ENCODE assay signal across 10 cellular contexts in the genomic region with DNA sequence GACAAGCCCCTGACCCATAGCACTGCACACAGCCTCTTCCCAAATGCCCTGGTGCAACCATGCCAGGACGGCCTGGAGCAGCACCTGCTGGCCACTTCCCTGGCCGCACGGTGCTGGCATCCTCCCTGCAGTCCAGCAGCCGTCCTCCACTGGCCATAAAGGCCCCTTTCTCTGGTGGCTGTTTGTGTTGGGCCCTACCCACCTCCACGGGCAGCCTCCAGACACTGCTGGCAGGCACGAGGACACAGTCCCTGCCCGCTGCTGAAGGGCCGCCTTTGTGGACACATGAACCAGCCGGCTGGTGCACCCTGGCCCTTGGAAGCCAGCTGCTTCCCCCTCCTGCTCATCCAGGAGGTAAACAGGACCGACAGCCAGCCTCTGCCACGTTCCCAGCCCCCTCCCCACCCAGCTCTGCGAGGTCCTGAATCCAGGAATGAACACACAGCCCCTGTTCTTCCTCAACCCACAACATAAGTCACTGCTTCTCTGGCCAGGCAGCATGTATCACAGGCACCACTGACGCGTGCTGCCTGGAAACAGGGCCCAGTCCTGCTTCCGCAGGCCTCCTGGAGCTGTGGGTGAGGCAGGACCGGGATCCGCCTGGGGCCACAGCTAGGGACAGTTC. TPM values are rescaled to one million over a fixed set of nuclear protein-coding genes. Genes with fewer than 3 reads are reported as not detected.
DNase-seq lines count a peak whose midpoint lies in the region; ATAC-seq and TF ChIP-seq lines count a peak whose summit lies in the region.
"Had no signal": no experiment of that assay in that cellular context is flagged by ENCODE, and none has a peak within 500 bp of the region (broad histone marks: within the 10 kb centered on the region; RNA-seq: fewer than 3 reads in every experiment).

No MANE protein-coding gene starts in this region.

- no peaks in the 10 kb centered on the region for H3K9me3 ChIP-seq in hepatocyte (ENCODE audit: low read depth)

- intact Hi-C loops in activated CD4-positive, alpha-beta T cell treated with anti-CD3 and anti-CD28 coated beads for 36 hours (cut with DNase I, micrococcal nuclease): loop anchor here in 1 of 2 experiments (5.0 kb wide), 1 partner anchor 732 kb away; no protein-coding TSS in a partner anchor

- POLR2A ChIA-PET in activated CD4-positive, alpha-beta T cell treated with anti-CD3 and anti-CD28 coated beads for 36 hours (lab: Charles Lee): no interaction called here

- H3K27ac ChIP-seq in hepatocyte: peak overlapping the region; percentile 54

- peak overlapping the region; percentile 43 to 95 (median 92) for H3K27ac Mint-ChIP-seq in brain
- H3K27ac Mint-ChIP-seq in activated CD4-positive, alpha-beta T cell treated with anti-CD3 and anti-CD28 coated beads for 36 hours: no peak overlapping the region

- DNase-seq in ELF-1 (ENCODE audit: low read depth, low spot score) (peak; percentile 62), hepatocyte (ENCODE audit: low spot score) (peak; percentile 50), putamen (ENCODE audit: low spot score) (peak; percentile 89), NCI-H2107 treated with DMSO at 0.1 percent for 48 hours (lab: John Stamatoyannopoulos, UW; ENCODE audit: unreplicated experiment) (no peak)
- no peak for DNase-seq in activated CD4-positive, alpha-beta T cell treated with anti-CD3 and anti-CD28 coated beads for 36 hours
- DNase-seq: DMS79 treated with DMSO at 0.1 percent for 48 hours; effector memory CD8-positive, alpha-beta T cell had no signal

- CTCF ChIA-PET in activated CD4-positive, alpha-beta T cell treated with anti-CD3 and anti-CD28 coated beads for 36 hours (lab: Charles Lee): interaction anchor here (1.1 to 1.2 kb wide), 2 partner anchors 89 to 294 kb away, joined by 3 read pairs; no protein-coding TSS in a partner anchor

- peaks cover 42% of the 10 kb centered on the region for H3K4me1 Mint-ChIP-seq in brain
- peaks cover 5% of the 10 kb centered on the region for H3K4me1 Mint-ChIP-seq in activated CD4-positive, alpha-beta T cell treated with anti-CD3 and anti-CD28 coated beads for 36 hours

- peaks cover 17% of the 10 kb centered on the region for H3K4me1 ChIP-seq in hepatocyte (ENCODE audit: insufficient read depth)

- H3K27me3 ChIP-seq in hepatocyte: no peaks in the 10 kb centered on the region

- peak; percentile 55 to 62 for TF ChIP-seq CTCF in brain (conservative IDR thresholded peaks at IDR 0.05)
- TF ChIP-seq CTCF in hepatocyte (IDR thresholded peaks at IDR 0.05; ENCODE audit: poor library complexity): peak; percentile 32

- H3K9me2 ChIP-seq in hepatocyte (replicated peaks; ENCODE audit: insufficient read depth): no peaks in the 10 kb centered on the region

- H3K4me2 ChIP-seq in hepatocyte: no peak overlapping the region

- H4K20me1 ChIP-seq in hepatocyte (ENCODE audit: insufficient read depth, poor library complexity, severe bottlenecking): no peaks in the 10 kb centered on the region

- H3K4me3 ChIP-seq in hepatocyte: no peak overlapping the region

- H3K36me3 ChIP-seq in hepatocyte (replicated peaks; ENCODE audit: insufficient read depth, low read depth): no peaks in the 10 kb centered on the region

- 55% methylated on average over 17 of the region's 17 CpGs for WGBS in hepatocyte (ENCODE audit: low lambda C conversion rate, missing lambda C conversion rate)

- peaks cover 4% of the 10 kb centered on the region for H3K36me3 Mint-ChIP-seq in brain
- no peaks in the 10 kb centered on the region for H3K36me3 Mint-ChIP-seq in activated CD4-positive, alpha-beta T cell treated with anti-CD3 and anti-CD28 coated beads for 36 hours (ENCODE audit: low read depth)

- H3K27me3 Mint-ChIP-seq in brain: no peaks in the 10 kb centered on the region
- H3K27me3 Mint-ChIP-seq in activated CD4-positive, alpha-beta T cell treated with anti-CD3 and anti-CD28 coated beads for 36 hours: no peaks in the 10 kb centered on the region
- H3K27me3 Mint-ChIP-seq: effector memory CD8-positive, alpha-beta T cell had no signal

- H2AFZ ChIP-seq in hepatocyte: peak overlapping the region; percentile 51

- no peaks in the 10 kb centered on the region for H3K79me2 ChIP-seq in hepatocyte

- H3K9me3 Mint-ChIP-seq in brain: peaks cover 4 to 13% (median 6%) of the 10 kb centered on the region in 5 experiments
- no peaks in the 10 kb centered on the region for H3K9me3 Mint-ChIP-seq in activated CD4-positive, alpha-beta T cell treated with anti-CD3 and anti-CD28 coated beads for 36 hours (ENCODE audit: low read depth)
- H3K9me3 Mint-ChIP-seq: effector memory CD8-positive, alpha-beta T cell had no signal

- no peak for ATAC-seq in activated CD4-positive, alpha-beta T cell treated with anti-CD3 and anti-CD28 coated beads for 36 hours
- no peak for ATAC-seq in GM21526 (IDR thresholded peaks at IDR 0.05; ENCODE audit: low FRiP score, unreplicated experiment)
- no peak for ATAC-seq in GM21619 (IDR thresholded peaks at IDR 0.05; ENCODE audit: unreplicated experiment)
- ATAC-seq: effector memory CD8-positive, alpha-beta T cell had no signal

- no peak overlapping the region for H3K4me3 Mint-ChIP-seq in brain
- no peak overlapping the region for H3K4me3 Mint-ChIP-seq in activated CD4-positive, alpha-beta T cell treated with anti-CD3 and anti-CD28 coated beads for 36 hours
- H3K4me3 Mint-ChIP-seq: effector memory CD8-positive, alpha-beta T cell had no signal

RNA-seq across cellular contexts. Expression of gene SPOCK2, which starts 43.8 kb away (rescaled TPM):
- 189 TPM for polyA plus RNA-seq in brain (ENCODE audit: insufficient read depth, low read depth, low replicate concordance)
- total RNA-seq in hepatocyte: 3.0 and 3.2 TPM in 2 replicates
- polyA plus RNA-seq in hepatocyte: 3.1 and 5.2 TPM in 2 replicates
- total RNA-seq in activated CD4-positive, alpha-beta T cell treated with anti-CD3 and anti-CD28 coated beads for 36 hours: 100 to 1,000 TPM; 158 to 165 TPM

Comparison
In these comparisons a context has a peak if more than half of its experiments do, and no peak if none do; other contexts are left out.
1. DNase-seq: peak in ELF-1 (single experiment), hepatocyte (single experiment) and putamen (single experiment); none in activated CD4-positive, alpha-beta T cell treated with anti-CD3 and anti-CD28 coated beads for 36 hours (single experiment) and NCI-H2107 treated with DMSO at 0.1 percent for 48 hours (single experiment).
2. RNA of gene SPOCK2, which starts 43.8 kb away (total RNA-seq): 158 to 165 TPM in activated CD4-positive, alpha-beta T cell treated with anti-CD3 and anti-CD28 coated beads for 36 hours; 3.0 to 3.2 TPM in hepatocyte; every median in the first group is over 10 times any median in the second.